In genomic region chr4:130127297-130127696, GRCh38 we compare ENCODE assay signal across 9 cellular contexts.
"Had no signal": no experiment of that assay in that cellular context is flagged by ENCODE, and none has a peak within 500 bp of the region (broad histone marks: within the 10 kb centered on the region; RNA-seq: fewer than 3 reads in every experiment).

No MANE protein-coding gene starts in this region.

- H3K27ac ChIP-seq: GM23248, KMS-11 had no signal

- H3K4me2 ChIP-seq: KMS-11 had no signal

- H2AFZ ChIP-seq: GM23248 had no signal

- H3K9ac ChIP-seq: GM23248, KMS-11 had no signal

- FAIRE-seq: H54, HTR-8/SVneo had no signal

- DNase-seq: GM23248, GOT3, H9, HCEC 1CT, Karpas-422, KBM-7 had no signal

- H3K4me3 ChIP-seq: GM23248 had no signal
